In genomic region chr2:227783404-227784138, GRCh38 we compare ENCODE assay signal across 10 cellular contexts. TPM values are rescaled to one million over a fixed set of nuclear protein-coding genes. Genes with fewer than 3 reads are reported as not detected.
DNase-seq lines count a peak whose midpoint lies in the region; ATAC-seq and TF ChIP-seq lines count a peak whose summit lies in the region.
"Had no signal": no experiment of that assay in that cellular context is flagged by ENCODE, and none has a peak within 500 bp of the region (broad histone marks: within the 10 kb centered on the region; RNA-seq: fewer than 3 reads in every experiment).

No MANE protein-coding gene starts in this region.

- H3K4me1 ChIP-seq in testis = no peaks in the 10 kb centered on the region

- H3K9me3 ChIP-seq in T-helper 17 cell (ENCODE audit: control insufficient read depth, low read length, poor library complexity, severe bottlenecking) (no peaks in the 10 kb centered on the region), testis (no peaks in the 10 kb centered on the region)

- H3K4me3 Mint-ChIP-seq in activated T-cell treated with anti-CD3 and anti-CD28 coated beads, Interleukin-2, amount 50 U/mL, for 24 hours = peak overlapping the region; percentile 65
- H3K4me3 Mint-ChIP-seq in T-helper 17 cell (peak overlapping the region; percentile 86), nephron progenitor cell (no peak overlapping the region)
- H3K4me3 Mint-ChIP-seq in stimulated activated naive CD8-positive, alpha-beta T cell treated with anti-CD3 and anti-CD28 coated beads, Interleukin-15, amount 100 ng/mL, for 72 hours = peak overlapping the region; percentile 65 to 70

- TF ChIP-seq POLR2A in testis (IDR thresholded peaks at IDR 0.05) = no peak

- no peak overlapping the region for H3K4me3 ChIP-seq in testis

- 78 to 89% methylated on average over 12 of the region's 12 CpGs for WGBS in testis, 2 donors

- peaks cover 20% of the 10 kb centered on the region for H3K27me3 Mint-ChIP-seq in activated T-cell treated with anti-CD3 and anti-CD28 coated beads, Interleukin-2, amount 50 U/mL, for 24 hours
- H3K27me3 Mint-ChIP-seq in T-helper 17 cell = no peaks in the 10 kb centered on the region
- H3K27me3 Mint-ChIP-seq in stimulated activated naive CD8-positive, alpha-beta T cell treated with anti-CD3 and anti-CD28 coated beads, Interleukin-15, amount 100 ng/mL, for 72 hours = peaks cover 40% of the 10 kb centered on the region
- peaks cover 9% of the 10 kb centered on the region for H3K27me3 Mint-ChIP-seq in nephron progenitor cell (ENCODE audit: low read depth, poor library complexity)

- no peak for DNase-seq in activated T-cell treated with anti-CD3 and anti-CD28 coated beads, Interleukin-2, amount 50 U/mL, for 24 hours
- DNase-seq in activated T-cell treated with anti-CD3 and anti-CD28 coated beads, Interleukin-2, amount 50 U/mL, for 48 hours = no peak
- DNase-seq in T-helper 17 cell (no peak), testis (no peak), left colon (no peak), nephron progenitor cell (no peak)
- DNase-seq in stimulated activated naive CD8-positive, alpha-beta T cell treated with anti-CD3 and anti-CD28 coated beads, Interleukin-15, amount 100 ng/mL, for 72 hours = peak; percentile 26 to 30

- no peaks in the 10 kb centered on the region for H3K9me3 Mint-ChIP-seq in activated T-cell treated with anti-CD3 and anti-CD28 coated beads, Interleukin-2, amount 50 U/mL, for 24 hours
- H3K9me3 Mint-ChIP-seq in stimulated activated naive CD8-positive, alpha-beta T cell treated with anti-CD3 and anti-CD28 coated beads, Interleukin-15, amount 100 ng/mL, for 72 hours = no peaks in the 10 kb centered on the region
- H3K9me3 Mint-ChIP-seq in nephron progenitor cell = peaks cover 4% of the 10 kb centered on the region

- peak overlapping the region; percentile 87 for H3K27ac Mint-ChIP-seq in activated T-cell treated with anti-CD3 and anti-CD28 coated beads, Interleukin-2, amount 50 U/mL, for 24 hours
- H3K27ac Mint-ChIP-seq in T-helper 17 cell (peak overlapping the region; percentile 97), nephron progenitor cell (no peak overlapping the region)
- peak overlapping the region in 1 of 2 donors; percentile 41 for H3K27ac Mint-ChIP-seq in stimulated activated naive CD8-positive, alpha-beta T cell treated with anti-CD3 and anti-CD28 coated beads, Interleukin-15, amount 100 ng/mL, for 72 hours

- ATAC-seq in HG02943 (IDR thresholded peaks at IDR 0.05; ENCODE audit: low read depth, unreplicated experiment) (peak; percentile 98), T-helper 17 cell (peak; percentile 93), left colon (no peak)
- ATAC-seq in stimulated activated naive CD8-positive, alpha-beta T cell treated with anti-CD3 and anti-CD28 coated beads, Interleukin-15, amount 100 ng/mL, for 72 hours = peak; percentile 92

- no peaks in the 10 kb centered on the region for H3K36me3 ChIP-seq in testis (ENCODE audit: low read depth, missing control alignments)

- H3K36me3 Mint-ChIP-seq in activated T-cell treated with anti-CD3 and anti-CD28 coated beads, Interleukin-2, amount 50 U/mL, for 24 hours (ENCODE audit: low read depth) = no peaks in the 10 kb centered on the region
- H3K36me3 Mint-ChIP-seq in T-helper 17 cell (ENCODE audit: low read depth) (no peaks in the 10 kb centered on the region), nephron progenitor cell (ENCODE audit: low read depth) (no peaks in the 10 kb centered on the region)

- TF ChIP-seq CTCF in testis (IDR thresholded peaks at IDR 0.05) = no peak
- no peak for TF ChIP-seq CTCF in nephron progenitor cell (IDR thresholded peaks at IDR 0.05)

- H3K4me1 Mint-ChIP-seq in activated T-cell treated with anti-CD3 and anti-CD28 coated beads, Interleukin-2, amount 50 U/mL, for 24 hours (ENCODE audit: low read depth) = peaks cover 16% of the 10 kb centered on the region
- peaks cover 24% of the 10 kb centered on the region for H3K4me1 Mint-ChIP-seq in T-helper 17 cell
- peaks cover 20% of the 10 kb centered on the region for H3K4me1 Mint-ChIP-seq in stimulated activated naive CD8-positive, alpha-beta T cell treated with anti-CD3 and anti-CD28 coated beads, Interleukin-15, amount 100 ng/mL, for 72 hours
- peaks cover 5% of the 10 kb centered on the region for H3K4me1 Mint-ChIP-seq in nephron progenitor cell

- no peak overlapping the region for H3K27ac ChIP-seq in testis

- intact Hi-C loops in testis (cut with DNase I; ENCODE audit: low total_unique reads) (no loop called here), left colon (cut with DNase I, micrococcal nuclease) (no loop called here)

- no peaks in the 10 kb centered on the region for H3K27me3 ChIP-seq in testis

RNA-seq across cellular contexts. Expression of gene CCL20, which starts 30.1 kb away (rescaled TPM):
- total RNA-seq in T-helper 17 cell = 10 to 100 TPM; 24.3 to 39.7 TPM
- total RNA-seq in testis = under 1 TPM; 0.55 to 0.81 TPM
- 0.99 TPM for polyA plus RNA-seq in testis (ENCODE audit: insufficient read depth, low read depth, low replicate concordance)
- total RNA-seq in left colon = 10 to 100 TPM; 13.6 to 29.9 TPM

RNA-seq across cellular contexts. Expression of gene SCYGR8, which starts 37.9 kb away (rescaled TPM):
- total RNA-seq in T-helper 17 cell (not detected), testis (not detected), left colon (not detected)
- not detected for polyA plus RNA-seq in testis (ENCODE audit: insufficient read depth, low read depth, low replicate concordance)
- total RNA-seq: dermis microvascular lymphatic vessel endothelial cell, renal cortical epithelial cell had no signal

RNA-seq across cellular contexts. Expression of gene SCYGR7, which starts 55.4 kb away (rescaled TPM):
- total RNA-seq in T-helper 17 cell (not detected), testis (not detected), left colon (not detected)
- polyA plus RNA-seq in testis (ENCODE audit: insufficient read depth, low read depth, low replicate concordance) = not detected
- total RNA-seq: dermis microvascular lymphatic vessel endothelial cell, renal cortical epithelial cell had no signal

RNA-seq across cellular contexts. Expression of gene SCYGR6, which starts 59.0 kb away (rescaled TPM):
- not detected for total RNA-seq in T-helper 17 cell
- total RNA-seq in testis = not detected
- polyA plus RNA-seq in testis (ENCODE audit: insufficient read depth, low read depth, low replicate concordance) = not detected
- total RNA-seq in left colon = not detected
- total RNA-seq: dermis microvascular lymphatic vessel endothelial cell, renal cortical epithelial cell had no signal

Comparison
In these comparisons a context has a peak if more than half of its experiments do, and no peak if none do; other contexts are left out.
1. DNase-seq: peak in stimulated activated naive CD8-positive, alpha-beta T cell treated with anti-CD3 and anti-CD28 coated beads, Interleukin-15, amount 100 ng/mL, for 72 hours (2 of 2); none in activated T-cell treated with anti-CD3 and anti-CD28 coated beads, Interleukin-2, amount 50 U/mL, for 24 hours (single experiment), activated T-cell treated with anti-CD3 and anti-CD28 coated beads, Interleukin-2, amount 50 U/mL, for 48 hours (0 of 2), T-helper 17 cell (0 of 3), testis (single experiment), left colon (0 of 2) and nephron progenitor cell (single experiment).
2. RNA of gene CCL20, which starts 30.1 kb away (total RNA-seq): 24.3 to 39.7 TPM in T-helper 17 cell and 13.6 to 29.9 TPM in left colon; 0.55 to 0.81 TPM in testis; every median in the first group is over 4 times any median in the second.